Comparison of ENCODE assay signal across 17 cellular contexts in genomic region chr2:135688002-135688401, GRCh38. TPM values are rescaled to one million over a fixed set of nuclear protein-coding genes. Genes with fewer than 3 reads are reported as not detected.
A peak's percentile ranks its signal among the peaks of the same experiment; 100 is the strongest.
DNase-seq lines count a peak whose midpoint lies in the region; ATAC-seq, FAIRE-seq and TF ChIP-seq lines count a peak whose summit lies in the region.
"Had no signal": no experiment of that assay in that cellular context is flagged by ENCODE, and none has a peak within 500 bp of the region (broad histone marks: within the 10 kb centered on the region; RNA-seq: fewer than 3 reads in every experiment).

No MANE protein-coding gene starts in this region.

- no peak overlapping the region for H3K27ac ChIP-seq in astrocyte (ENCODE audit: low read depth, low read length)
- no peak overlapping the region for H3K27ac ChIP-seq in naive thymus-derived CD4-positive, alpha-beta T cell (ENCODE audit: low read depth, low read length)
- H3K27ac ChIP-seq: vagina had no signal

- intact Hi-C loops in naive thymus-derived CD4-positive, alpha-beta T cell (cut with micrococcal nuclease), result loop anchor here (2.0 to 5.0 kb wide), 2 partner anchors 36 to 635 kb away; partner anchors contain the start of gene RAB3GAP1 (in 1 of the 2)

- H3K36me3 Mint-ChIP-seq in astrocyte (ENCODE audit: low read depth, unreplicated experiment), result peaks cover 4% of the 10 kb centered on the region
- peaks cover 0 to 17% (median 15%) of the 10 kb centered on the region in 5 donors for H3K36me3 Mint-ChIP-seq in naive thymus-derived CD4-positive, alpha-beta T cell
- peaks cover 13% of the 10 kb centered on the region for H3K36me3 Mint-ChIP-seq in effector memory CD8-positive, alpha-beta T cell (ENCODE audit: insufficient read depth)

- H3K36me3 ChIP-seq in astrocyte (ENCODE audit: insufficient read depth, low read length), result no peaks in the 10 kb centered on the region
- peaks cover 0 to 3% (median 0%) of the 10 kb centered on the region in 3 experiments for H3K36me3 ChIP-seq in naive thymus-derived CD4-positive, alpha-beta T cell (ENCODE audit: control insufficient read depth in 2 of 3, insufficient read depth in 3 of 3, low read length in 3 of 3)
- H3K36me3 ChIP-seq: vagina had no signal

- ATAC-seq in HG03064 (IDR thresholded peaks at IDR 0.05; ENCODE audit: low read depth, unreplicated experiment), result peak; percentile 51
- no peak for ATAC-seq in naive thymus-derived CD4-positive, alpha-beta T cell
- no peak for ATAC-seq in effector memory CD8-positive, alpha-beta T cell (replicated peaks)
- ATAC-seq in GM18520 (IDR thresholded peaks at IDR 0.05; ENCODE audit: unreplicated experiment), result no peak
- ATAC-seq: HCT116, K562, WTC11 had no signal

- no peak overlapping the region for H3K27ac Mint-ChIP-seq in astrocyte (ENCODE audit: unreplicated experiment)
- peak overlapping the region; percentile 46 to 95 (median 75) for H3K27ac Mint-ChIP-seq in naive thymus-derived CD4-positive, alpha-beta T cell
- H3K27ac Mint-ChIP-seq in effector memory CD8-positive, alpha-beta T cell, result no peak overlapping the region
- H3K27ac Mint-ChIP-seq: activated naive CD8-positive, alpha-beta T cell treated with anti-CD3 and anti-CD28 coated beads, Interleukin-2, amount 10 ng/mL, durations not matched to agents 7 days and 5 days; stimulated activated naive CD8-positive, alpha-beta T cell treated with anti-CD3 and anti-CD28 coated beads, Interleukin-15, Interleukin-2, amounts not matched to agents 100 ng/mL and 50 ng/mL, for 24 hours; WTC11 had no signal

- no peak overlapping the region for H3K4me2 ChIP-seq in astrocyte (ENCODE audit: low read length)

- no peaks in the 10 kb centered on the region for H3K9me3 ChIP-seq in astrocyte (ENCODE audit: insufficient read depth, low read depth, low read length)
- H3K9me3 ChIP-seq in naive thymus-derived CD4-positive, alpha-beta T cell (ENCODE audit: control insufficient read depth in 2 of 3, low read length in 3 of 3), result no peaks in the 10 kb centered on the region
- H3K9me3 ChIP-seq: vagina had no signal

- no peak for FAIRE-seq in astrocyte (lab: Jason Lieb, UNC)
- FAIRE-seq: endothelial cell of umbilical vein, K562, kidney had no signal

- DNase-seq in EH (ENCODE audit: low read depth), result peak; percentile 16
- peak; percentile 30 for DNase-seq in astrocyte (ENCODE audit: low read depth)
- DNase-seq in naive thymus-derived CD4-positive, alpha-beta T cell, result no peak
- DNase-seq in effector memory CD8-positive, alpha-beta T cell, result no peak
- no peak for DNase-seq in OCI-M2 (lab: John Stamatoyannopoulos, UW; ENCODE audit: unreplicated experiment)
- DNase-seq: activated CD8-positive, alpha-beta memory T cell treated with anti-CD3 and anti-CD28 coated beads, Interleukin-2, amount 50 U/mL, for 4 hours; activated naive CD8-positive, alpha-beta T cell treated with anti-CD3 and anti-CD28 coated beads, Interleukin-2, amount 10 ng/mL, durations not matched to agents 7 days and 5 days; kidney; NCI-H146 had no signal

- H3K27me3 Mint-ChIP-seq in astrocyte (ENCODE audit: low read depth, unreplicated experiment), result no peaks in the 10 kb centered on the region
- H3K27me3 Mint-ChIP-seq in naive thymus-derived CD4-positive, alpha-beta T cell, result no peaks in the 10 kb centered on the region
- no peaks in the 10 kb centered on the region for H3K27me3 Mint-ChIP-seq in effector memory CD8-positive, alpha-beta T cell
- H3K27me3 Mint-ChIP-seq: activated naive CD8-positive, alpha-beta T cell treated with anti-CD3 and anti-CD28 coated beads, Interleukin-2, amount 10 ng/mL, durations not matched to agents 7 days and 5 days; stimulated activated naive CD8-positive, alpha-beta T cell treated with anti-CD3 and anti-CD28 coated beads, Interleukin-15, Interleukin-2, amounts not matched to agents 100 ng/mL and 50 ng/mL, for 24 hours had no signal

- no peak overlapping the region for H3K9ac ChIP-seq in astrocyte (ENCODE audit: low read length)

- no peak overlapping the region for H3K4me3 Mint-ChIP-seq in astrocyte (ENCODE audit: unreplicated experiment)
- H3K4me3 Mint-ChIP-seq in naive thymus-derived CD4-positive, alpha-beta T cell, result no peak overlapping the region
- H3K4me3 Mint-ChIP-seq in effector memory CD8-positive, alpha-beta T cell, result no peak overlapping the region
- H3K4me3 Mint-ChIP-seq: activated naive CD8-positive, alpha-beta T cell treated with anti-CD3 and anti-CD28 coated beads, Interleukin-2, amount 10 ng/mL, durations not matched to agents 7 days and 5 days; stimulated activated naive CD8-positive, alpha-beta T cell treated with anti-CD3 and anti-CD28 coated beads, Interleukin-15, Interleukin-2, amounts not matched to agents 100 ng/mL and 50 ng/mL, for 24 hours; WTC11 had no signal

- CTCF ChIA-PET in naive thymus-derived CD4-positive, alpha-beta T cell (lab: Charles Lee), result no interaction called here

- H3K9me3 Mint-ChIP-seq in astrocyte (ENCODE audit: unreplicated experiment), result no peaks in the 10 kb centered on the region
- no peaks in the 10 kb centered on the region for H3K9me3 Mint-ChIP-seq in naive thymus-derived CD4-positive, alpha-beta T cell
- H3K9me3 Mint-ChIP-seq in effector memory CD8-positive, alpha-beta T cell, result no peaks in the 10 kb centered on the region
- H3K9me3 Mint-ChIP-seq: activated naive CD8-positive, alpha-beta T cell treated with anti-CD3 and anti-CD28 coated beads, Interleukin-2, amount 10 ng/mL, durations not matched to agents 7 days and 5 days; stimulated activated naive CD8-positive, alpha-beta T cell treated with anti-CD3 and anti-CD28 coated beads, Interleukin-15, Interleukin-2, amounts not matched to agents 100 ng/mL and 50 ng/mL, for 24 hours; WTC11 had no signal

- no peaks in the 10 kb centered on the region for H3K79me2 ChIP-seq in astrocyte (ENCODE audit: insufficient read depth, low read length)

- no peak overlapping the region for H3K4me3 ChIP-seq in astrocyte (ENCODE audit: insufficient read depth, low read depth, low read length)
- no peak overlapping the region for H3K4me3 ChIP-seq in naive thymus-derived CD4-positive, alpha-beta T cell (ENCODE audit: low read length)
- H3K4me3 ChIP-seq: K562, vagina had no signal

- POLR2A ChIA-PET in naive thymus-derived CD4-positive, alpha-beta T cell (lab: Charles Lee), result no interaction called here

- no peaks in the 10 kb centered on the region for H4K20me1 ChIP-seq in astrocyte (ENCODE audit: insufficient read depth, low read length)

- no peak overlapping the region for H2AFZ ChIP-seq in astrocyte (ENCODE audit: low read depth, low read length)

- no peak for TF ChIP-seq CTCF in astrocyte (IDR thresholded peaks at IDR 0.05; ENCODE audit: insufficient read depth, low read depth, low read length)

- H3K4me1 Mint-ChIP-seq in astrocyte (ENCODE audit: low read depth, unreplicated experiment), result no peaks in the 10 kb centered on the region
- peaks cover 5 to 38% (median 28%) of the 10 kb centered on the region in 7 donors for H3K4me1 Mint-ChIP-seq in naive thymus-derived CD4-positive, alpha-beta T cell
- H3K4me1 Mint-ChIP-seq in effector memory CD8-positive, alpha-beta T cell (ENCODE audit: low read depth in 2 of 2), result no peaks in the 10 kb centered on the region
- H3K4me1 Mint-ChIP-seq: WTC11 had no signal

- no peaks in the 10 kb centered on the region for H3K4me1 ChIP-seq in astrocyte (ENCODE audit: insufficient read depth, low read length)
- peaks cover 0 to 18% of the 10 kb centered on the region in 2 donors for H3K4me1 ChIP-seq in naive thymus-derived CD4-positive, alpha-beta T cell (ENCODE audit: control insufficient read depth in 2 of 2, insufficient read depth in 2 of 2, low read length in 2 of 2)
- H3K4me1 ChIP-seq: vagina had no signal

- no peaks in the 10 kb centered on the region for H3K27me3 ChIP-seq in astrocyte (ENCODE audit: insufficient read depth, low read length)
- no peaks in the 10 kb centered on the region for H3K27me3 ChIP-seq in naive thymus-derived CD4-positive, alpha-beta T cell (ENCODE audit: control insufficient read depth in 2 of 2, insufficient read depth in 2 of 2, low read length in 2 of 2)
- H3K27me3 ChIP-seq: vagina had no signal

RNA-seq across cellular contexts. Expression of gene UBXN4, which starts 53.7 kb away (rescaled TPM):
- 78.3 and 79.4 TPM in 2 replicates for total RNA-seq in astrocyte
- 100 to 1,000 TPM; 115 to 158 (median 145) TPM for total RNA-seq in naive thymus-derived CD4-positive, alpha-beta T cell
- 100 to 1,000 TPM in 1 of 2 donors, 10 to 100 TPM in 1; 83.7 to 103 TPM for polyA plus RNA-seq in naive thymus-derived CD4-positive, alpha-beta T cell

Comparison
In these comparisons a context has a peak if more than half of its experiments do, and no peak if none do; other contexts are left out.
1. DNase-seq: peak in EH (single experiment) and astrocyte (single experiment); none in naive thymus-derived CD4-positive, alpha-beta T cell (0 of 9), effector memory CD8-positive, alpha-beta T cell (0 of 3) and OCI-M2 (single experiment).
2. H3K27ac Mint-ChIP-seq: peak in naive thymus-derived CD4-positive, alpha-beta T cell (9 of 9); none in astrocyte (single experiment) and effector memory CD8-positive, alpha-beta T cell (0 of 2).